In the genomic region with DNA sequence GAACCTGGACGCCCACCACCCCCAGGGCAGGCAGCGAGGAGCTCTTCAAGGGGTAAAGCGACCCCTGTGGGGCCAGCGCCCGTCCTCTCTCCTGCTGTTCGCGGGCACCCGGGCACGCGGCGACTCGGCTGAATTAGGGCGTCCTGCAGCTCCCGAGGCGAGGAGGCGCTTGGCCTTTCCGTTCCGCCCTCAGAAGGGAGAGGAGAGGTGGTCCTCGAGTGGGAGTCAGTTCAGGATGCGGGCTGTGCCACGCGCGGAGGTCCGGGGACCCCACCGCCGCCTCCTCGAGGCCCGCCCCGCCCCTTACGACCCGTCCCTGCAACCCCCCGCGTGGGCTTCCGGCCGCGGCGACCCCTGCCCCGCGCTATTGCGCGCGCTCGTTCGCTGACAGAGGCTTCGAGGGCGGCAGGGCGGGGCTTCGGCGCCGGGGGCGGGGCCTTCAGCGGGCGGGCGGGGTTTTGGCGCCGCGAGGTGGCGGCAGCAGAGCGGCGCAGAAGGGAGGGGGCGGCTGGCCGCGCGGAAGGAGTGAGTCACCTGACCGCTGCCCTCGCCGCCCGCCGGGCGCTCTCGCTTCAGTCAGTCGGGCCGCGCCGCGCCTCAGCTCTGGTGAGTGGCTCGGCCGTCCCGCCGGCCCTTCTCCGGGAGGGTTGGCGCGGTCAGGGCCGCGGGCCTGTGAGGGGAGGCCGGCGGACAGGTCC, we compare ENCODE assay signal across 8 cellular contexts. TPM values are rescaled to one million over a fixed set of nuclear protein-coding genes. Genes with fewer than 3 reads are reported as not detected.
DNase-seq lines count a peak whose midpoint lies in the region; ATAC-seq and TF ChIP-seq lines count a peak whose summit lies in the region.

Gene BACH1 (plus strand): TSS at position 575 of the 698 bp plus-strand sequence. CDS start 22,359 bp downstream, outside the sequence.

- no peaks in the 10 kb centered on the region for H3K27me3 ChIP-seq in mucosa of rectum (ENCODE audit: control insufficient read depth in 2 of 2, insufficient read depth in 2 of 2, low read length in 2 of 2)

- no peak for TF ChIP-seq CTCF in Calu3 (IDR thresholded peaks at IDR 0.05; ENCODE audit: unreplicated experiment)

- H3K36me3 ChIP-seq in mucosa of rectum (ENCODE audit: control insufficient read depth in 2 of 2, insufficient read depth in 2 of 2, low read length in 2 of 2), result no peaks in the 10 kb centered on the region

- DNase-seq in Calu3 (peak; percentile 84), OCI-M2 (lab: John Stamatoyannopoulos, UW; ENCODE audit: unreplicated experiment) (peak; percentile 37), activated T-cell treated with anti-CD3 and anti-CD28 coated beads for 4 hours (peak; percentile 86), epithelial cell of prostate (ENCODE audit: low read depth, low spot score) (peak; percentile 63)
- peak; percentile 51 for DNase-seq in Jurkat, Clone E6-1 (ENCODE audit: low read depth, low spot score)
- DNase-seq in stimulated activated CD8-positive, alpha-beta memory T cell treated with anti-CD3 and anti-CD28 coated beads, Interleukin-4, amount 100 ng/mL, for 48 hours, result peak; percentile 90

- intact Hi-C loops in Calu3 (cut with micrococcal nuclease; ENCODE audit: unreplicated experiment), result no loop called here

- H3K27ac ChIP-seq in epithelial cell of prostate (peak within 1 kb of the TSS; percentile 92), mucosa of rectum (ENCODE audit: low read depth in 2 of 2, low read length in 2 of 2) (peak within 1 kb of the TSS; percentile 79 to 91)

- CTCF ChIA-PET in Calu3 (lab: Charles Lee), result interaction anchor here (0.6 to 1.1 kb wide), 4 partner anchors 16 to 117 kb away, joined by 3 to 5 read pairs (median 3); no protein-coding TSS in a partner anchor

- H3K36me3 Mint-ChIP-seq in Calu3 (ENCODE audit: insufficient read depth, unreplicated experiment), result peaks cover 35% of the 10 kb centered on the region

- ATAC-seq in GM21526 (IDR thresholded peaks at IDR 0.05; ENCODE audit: low FRiP score, unreplicated experiment), result peak; percentile 52

- H3K9me3 ChIP-seq in mucosa of rectum (ENCODE audit: control insufficient read depth in 2 of 2, low read length in 2 of 2), result no peaks in the 10 kb centered on the region

- peak within 1 kb of the TSS; percentile 95 for H3K4me3 ChIP-seq in Jurkat, Clone E6-1 (ENCODE audit: low read length)
- H3K4me3 ChIP-seq in mucosa of rectum (ENCODE audit: low read length in 2 of 2), result peak within 1 kb of the TSS; percentile 66 to 94

- H3K4me1 ChIP-seq in mucosa of rectum (ENCODE audit: control insufficient read depth in 2 of 2, insufficient read depth in 2 of 2, low read length in 2 of 2), result peaks cover 25 to 43% of the 10 kb centered on the region in 2 donors

- H3K9me3 Mint-ChIP-seq in Calu3 (ENCODE audit: low read depth, unreplicated experiment), result no peaks in the 10 kb centered on the region

- H3K4me1 Mint-ChIP-seq in Calu3 (ENCODE audit: low read depth, unreplicated experiment), result peaks cover 8% of the 10 kb centered on the region

- peak within 1 kb of the TSS; percentile 70 to 92 for H3K9ac ChIP-seq in mucosa of rectum (ENCODE audit: low read depth in 1 of 2, low read length in 2 of 2)

- peak within 1 kb of the TSS; percentile 94 for H3K4me3 Mint-ChIP-seq in Calu3 (ENCODE audit: low read depth, unreplicated experiment)

- BruUV-seq in Calu3 (replicated peaks; lab: Mats Ljungman, UMichigan), result no TSS peak

- H3K27me3 Mint-ChIP-seq in Calu3 (ENCODE audit: unreplicated experiment), result no peaks in the 10 kb centered on the region

- peak within 1 kb of the TSS; percentile 92 for H3K27ac Mint-ChIP-seq in Calu3 (ENCODE audit: unreplicated experiment)

RNA-seq across cellular contexts. Expression of gene BACH1, which starts in this region (rescaled TPM):
- total RNA-seq in Calu3 (2022), result 78.8 and 80.2 TPM in 2 replicates
- polyA plus RNA-seq in Jurkat, Clone E6-1 (2012; ENCODE audit: insufficient read depth, insufficient read length), result 8.1 TPM

Comparison
In these comparisons a context has a peak if more than half of its experiments do, and no peak if none do; other contexts are left out.
1. Peak in every context shown above with its lines: DNase-seq, ATAC-seq, H3K4me3 ChIP-seq and H3K27ac ChIP-seq.
2. DNase-seq: peak in every context shown above with its lines; median percentile 90 in stimulated activated CD8-positive, alpha-beta memory T cell treated with anti-CD3 and anti-CD28 coated beads, Interleukin-4, amount 100 ng/mL, for 48 hours; 86 in activated T-cell treated with anti-CD3 and anti-CD28 coated beads for 4 hours; 84 in Calu3; 63 in epithelial cell of prostate; 51 in Jurkat, Clone E6-1; 37 in OCI-M2.